In genomic region chr17:46193626-46194392, GRCh38 we compare ENCODE assay signal across 1 cellular context.
A peak's percentile ranks its signal among the peaks of the same experiment; 100 is the strongest.
TF ChIP-seq lines count a peak whose summit lies in the region.

No MANE protein-coding gene starts in this region.

TF ChIP-seq in HepG2, 621 proteins besides CTCF, POLR2A, EP300 and RAD21 (continued from another document and continues in another):
- TF ChIP-seq, protein P1, sequence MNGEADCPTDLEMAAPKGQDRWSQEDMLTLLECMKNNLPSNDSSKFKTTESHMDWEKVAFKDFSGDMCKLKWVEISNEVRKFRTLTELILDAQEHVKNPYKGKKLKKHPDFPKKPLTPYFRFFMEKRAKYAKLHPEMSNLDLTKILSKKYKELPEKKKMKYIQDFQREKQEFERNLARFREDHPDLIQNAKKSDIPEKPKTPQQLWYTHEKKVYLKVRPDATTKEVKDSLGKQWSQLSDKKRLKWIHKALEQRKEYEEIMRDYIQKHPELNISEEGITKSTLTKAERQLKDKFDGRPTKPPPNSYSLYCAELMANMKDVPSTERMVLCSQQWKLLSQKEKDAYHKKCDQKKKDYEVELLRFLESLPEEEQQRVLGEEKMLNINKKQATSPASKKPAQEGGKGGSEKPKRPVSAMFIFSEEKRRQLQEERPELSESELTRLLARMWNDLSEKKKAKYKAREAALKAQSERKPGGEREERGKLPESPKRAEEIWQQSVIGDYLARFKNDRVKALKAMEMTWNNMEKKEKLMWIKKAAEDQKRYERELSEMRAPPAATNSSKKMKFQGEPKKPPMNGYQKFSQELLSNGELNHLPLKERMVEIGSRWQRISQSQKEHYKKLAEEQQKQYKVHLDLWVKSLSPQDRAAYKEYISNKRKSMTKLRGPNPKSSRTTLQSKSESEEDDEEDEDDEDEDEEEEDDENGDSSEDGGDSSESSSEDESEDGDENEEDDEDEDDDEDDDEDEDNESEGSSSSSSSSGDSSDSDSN (CRISPR knock-in tag; IDR thresholded peaks at IDR 0.05), result peak; percentile 86
- TF ChIP-seq ZFP37 (CRISPR knock-in tag; IDR thresholded peaks at IDR 0.05; ENCODE audit: borderline replicate concordance) (peak; percentile 39; the same call in 1 of the 2 replicates), CBX2 (IDR thresholded peaks at IDR 0.05; ENCODE audit: low read depth, low read length) (no peak), CBX2 (CRISPR knock-in tag; IDR thresholded peaks at IDR 0.05; ENCODE audit: low read depth) (no peak), CC2D1A (CRISPR knock-in tag; IDR thresholded peaks at IDR 0.05) (no peak), MEIS1 (CRISPR knock-in tag; IDR thresholded peaks at IDR 0.05; ENCODE audit: borderline replicate concordance) (peak; percentile 87; the same call in 1 of the 2 replicates), ZNF567 (CRISPR knock-in tag; IDR thresholded peaks at IDR 0.05; ENCODE audit: borderline replicate concordance) (0 out of 2 replicates have a peak, but pooled peaks have one; percentile 49), MNT (IDR thresholded peaks at IDR 0.05) (peak; percentile 68), GATAD2A (CRISPR knock-in tag; IDR thresholded peaks at IDR 0.05) (0 out of 2 replicates have a peak, but pooled peaks have one; percentile 29), MAFF (IDR thresholded peaks at IDR 0.05; ENCODE audit: low read depth, low read length) (no peak), SRSF1 (optimal IDR thresholded peaks at IDR 0.05; ENCODE audit: low read depth, low read length) (no peak), ZNF614 (CRISPR knock-in tag; IDR thresholded peaks at IDR 0.05; ENCODE audit: borderline replicate concordance) (peak; percentile 94; the same call in 1 of the 2 replicates), ZSCAN5A (CRISPR knock-in tag; IDR thresholded peaks at IDR 0.05; ENCODE audit: borderline replicate concordance) (peak; percentile 32; the same call in 1 of the 2 replicates), MYPOP (CRISPR knock-in tag; IDR thresholded peaks at IDR 0.05) (peak; percentile 57), HMG20A (CRISPR knock-in tag; IDR thresholded peaks at IDR 0.05; ENCODE audit: borderline replicate concordance) (no peak), RFX5 (IDR thresholded peaks at IDR 0.05; ENCODE audit: low read depth, low read length) (no peak; the same call in 1 of the 2 replicates), BORCS8-MEF2B (CRISPR knock-in tag; IDR thresholded peaks at IDR 0.05) (peak; percentile 73), NBN (conservative IDR thresholded peaks at IDR 0.05) (no peak), ZNF30 (CRISPR knock-in tag; IDR thresholded peaks at IDR 0.05) (peak; percentile 29; the same call in 1 of the 2 replicates), ISL2 (CRISPR knock-in tag; IDR thresholded peaks at IDR 0.05) (peak; percentile 85; the same call in 1 of the 2 replicates), ZNF740 (CRISPR knock-in tag; IDR thresholded peaks at IDR 0.05) (no peak), ZSCAN9 (CRISPR knock-in tag; IDR thresholded peaks at IDR 0.05; ENCODE audit: borderline replicate concordance) (peak; percentile 70; the same call in 1 of the 2 replicates), ZNF343 (CRISPR knock-in tag; IDR thresholded peaks at IDR 0.05) (peak; percentile 89; the same call in 1 of the 2 replicates), ZFY (CRISPR knock-in tag; IDR thresholded peaks at IDR 0.05) (peak; percentile 88), ZNF724P (CRISPR knock-in tag; IDR thresholded peaks at IDR 0.05; ENCODE audit: borderline replicate concordance) (peak; percentile 33; the same call in 1 of the 2 replicates), REL (CRISPR knock-in tag; conservative IDR thresholded peaks at IDR 0.05) (no peak), REPIN1 (CRISPR knock-in tag; IDR thresholded peaks at IDR 0.05; ENCODE audit: borderline replicate concordance, low read depth) (peak; percentile 15; the same call in 1 of the 2 replicates), PAF1 (CRISPR knock-in tag; IDR thresholded peaks at IDR 0.05) (no peak), ZNF616 (CRISPR knock-in tag; IDR thresholded peaks at IDR 0.05; ENCODE audit: low read depth) (peak; percentile 95), ZNF775 (CRISPR knock-in tag; IDR thresholded peaks at IDR 0.05; ENCODE audit: borderline replicate concordance) (no peak; the same call in 1 of the 2 replicates), PAX8 (CRISPR knock-in tag; IDR thresholded peaks at IDR 0.05; ENCODE audit: borderline replicate concordance) (peak; percentile 96; the same call in 1 of the 2 replicates), PCBP1 (IDR thresholded peaks at IDR 0.05; ENCODE audit: borderline replicate concordance, low read depth, low read length) (0 out of 2 replicates have a peak, but pooled peaks have one; percentile 67), ZNF44 (CRISPR knock-in tag; IDR thresholded peaks at IDR 0.05) (no peak; the same call in 1 of the 2 replicates), ZSCAN12 (CRISPR knock-in tag; IDR thresholded peaks at IDR 0.05) (0 out of 2 replicates have a peak, but pooled peaks have one; percentile 35), GABPA (IDR thresholded peaks at IDR 0.05; ENCODE audit: low read depth, low read length) (peak; percentile 86), GABPA (CRISPR knock-in tag; IDR thresholded peaks at IDR 0.05; ENCODE audit: low read depth) (peak; percentile 92), ZNF333 (CRISPR knock-in tag; IDR thresholded peaks at IDR 0.05; ENCODE audit: borderline replicate concordance) (peak; percentile 45; the same call in 1 of the 2 replicates), ZC3H13 (CRISPR knock-in tag; IDR thresholded peaks at IDR 0.05) (peak; percentile 96), NR2F1 (CRISPR knock-in tag; IDR thresholded peaks at IDR 0.05) (no peak), FOXA1 (IDR thresholded peaks at IDR 0.05) (no peak), FOXA1 (CRISPR knock-in tag; IDR thresholded peaks at IDR 0.05) (peak; percentile 21; the same call in 1 of the 2 replicates), ZMAT3 (CRISPR knock-in tag; conservative IDR thresholded peaks at IDR 0.05) (peak; percentile 51; the same call in 1 of the 2 replicates), KLF15 (CRISPR knock-in tag; IDR thresholded peaks at IDR 0.05; ENCODE audit: borderline replicate concordance) (0 out of 2 replicates have a peak, but pooled peaks have one; percentile 5)
- TF ChIP-seq, protein P2, sequence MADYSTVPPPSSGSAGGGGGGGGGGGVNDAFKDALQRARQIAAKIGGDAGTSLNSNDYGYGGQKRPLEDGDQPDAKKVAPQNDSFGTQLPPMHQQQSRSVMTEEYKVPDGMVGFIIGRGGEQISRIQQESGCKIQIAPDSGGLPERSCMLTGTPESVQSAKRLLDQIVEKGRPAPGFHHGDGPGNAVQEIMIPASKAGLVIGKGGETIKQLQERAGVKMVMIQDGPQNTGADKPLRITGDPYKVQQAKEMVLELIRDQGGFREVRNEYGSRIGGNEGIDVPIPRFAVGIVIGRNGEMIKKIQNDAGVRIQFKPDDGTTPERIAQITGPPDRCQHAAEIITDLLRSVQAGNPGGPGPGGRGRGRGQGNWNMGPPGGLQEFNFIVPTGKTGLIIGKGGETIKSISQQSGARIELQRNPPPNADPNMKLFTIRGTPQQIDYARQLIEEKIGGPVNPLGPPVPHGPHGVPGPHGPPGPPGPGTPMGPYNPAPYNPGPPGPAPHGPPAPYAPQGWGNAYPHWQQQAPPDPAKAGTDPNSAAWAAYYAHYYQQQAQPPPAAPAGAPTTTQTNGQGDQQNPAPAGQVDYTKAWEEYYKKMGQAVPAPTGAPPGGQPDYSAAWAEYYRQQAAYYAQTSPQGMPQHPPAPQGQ (CRISPR knock-in tag; IDR thresholded peaks at IDR 0.05; ENCODE audit: borderline replicate concordance), result 0 out of 2 replicates have a peak, but pooled peaks have one; percentile 85
- TF ChIP-seq, protein P3, sequence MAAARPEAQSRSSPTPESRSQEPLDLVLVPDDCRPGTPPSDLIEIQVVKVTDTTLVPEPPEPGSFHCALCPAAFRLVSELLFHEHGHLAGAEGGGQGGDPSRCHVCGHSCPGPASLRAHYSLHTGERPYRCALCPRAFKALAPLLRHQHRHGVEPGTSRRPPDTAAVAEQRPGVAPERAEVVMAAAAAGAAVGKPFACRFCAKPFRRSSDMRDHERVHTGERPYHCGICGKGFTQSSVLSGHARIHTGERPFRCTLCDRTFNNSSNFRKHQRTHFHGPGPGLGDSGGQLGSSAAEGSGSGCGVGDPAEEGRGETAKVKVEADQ (CRISPR knock-in tag; IDR thresholded peaks at IDR 0.05; ENCODE audit: borderline replicate concordance), result peak; percentile 96
- TF ChIP-seq, protein P4, sequence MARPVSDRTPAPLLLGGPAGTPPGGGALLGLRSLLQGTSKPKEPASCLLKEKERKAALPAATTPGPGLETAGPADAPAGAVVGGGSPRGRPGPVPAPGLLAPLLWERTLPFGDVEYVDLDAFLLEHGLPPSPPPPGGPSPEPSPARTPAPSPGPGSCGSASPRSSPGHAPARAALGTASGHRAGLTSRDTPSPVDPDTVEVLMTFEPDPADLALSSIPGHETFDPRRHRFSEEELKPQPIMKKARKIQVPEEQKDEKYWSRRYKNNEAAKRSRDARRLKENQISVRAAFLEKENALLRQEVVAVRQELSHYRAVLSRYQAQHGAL (CRISPR knock-in tag; IDR thresholded peaks at IDR 0.05; ENCODE audit: not compliant biosample characterization), result no peak
- TF ChIP-seq, protein P5, sequence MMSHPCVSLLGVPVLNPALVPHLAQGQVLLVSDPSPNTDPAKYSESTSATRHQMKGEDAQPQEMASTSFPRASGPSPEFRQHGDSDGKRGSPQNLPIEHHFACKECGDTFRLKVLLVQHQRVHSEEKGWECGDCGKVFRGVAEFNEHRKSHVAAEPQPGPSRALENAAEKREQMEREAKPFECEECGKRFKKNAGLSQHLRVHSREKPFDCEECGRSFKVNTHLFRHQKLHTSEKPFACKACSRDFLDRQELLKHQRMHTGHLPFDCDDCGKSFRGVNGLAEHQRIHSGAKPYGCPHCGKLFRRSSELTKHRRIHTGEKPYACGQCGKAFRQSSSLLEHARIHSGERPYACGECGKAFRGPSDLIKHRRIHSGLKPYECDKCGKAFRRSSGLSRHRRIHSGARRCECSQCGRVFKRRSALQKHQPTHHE (CRISPR knock-in tag; IDR thresholded peaks at IDR 0.05; ENCODE audit: borderline replicate concordance), result peak; percentile 64; the same call in 1 of the 2 replicates
- TF ChIP-seq, protein P6, sequence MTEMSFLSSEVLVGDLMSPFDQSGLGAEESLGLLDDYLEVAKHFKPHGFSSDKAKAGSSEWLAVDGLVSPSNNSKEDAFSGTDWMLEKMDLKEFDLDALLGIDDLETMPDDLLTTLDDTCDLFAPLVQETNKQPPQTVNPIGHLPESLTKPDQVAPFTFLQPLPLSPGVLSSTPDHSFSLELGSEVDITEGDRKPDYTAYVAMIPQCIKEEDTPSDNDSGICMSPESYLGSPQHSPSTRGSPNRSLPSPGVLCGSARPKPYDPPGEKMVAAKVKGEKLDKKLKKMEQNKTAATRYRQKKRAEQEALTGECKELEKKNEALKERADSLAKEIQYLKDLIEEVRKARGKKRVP (CRISPR knock-in tag; IDR thresholded peaks at IDR 0.05), result peak in 1 of 2 experiments; percentile 51; a peak in 1 of 4 replicates
- TF ChIP-seq, protein P7, sequence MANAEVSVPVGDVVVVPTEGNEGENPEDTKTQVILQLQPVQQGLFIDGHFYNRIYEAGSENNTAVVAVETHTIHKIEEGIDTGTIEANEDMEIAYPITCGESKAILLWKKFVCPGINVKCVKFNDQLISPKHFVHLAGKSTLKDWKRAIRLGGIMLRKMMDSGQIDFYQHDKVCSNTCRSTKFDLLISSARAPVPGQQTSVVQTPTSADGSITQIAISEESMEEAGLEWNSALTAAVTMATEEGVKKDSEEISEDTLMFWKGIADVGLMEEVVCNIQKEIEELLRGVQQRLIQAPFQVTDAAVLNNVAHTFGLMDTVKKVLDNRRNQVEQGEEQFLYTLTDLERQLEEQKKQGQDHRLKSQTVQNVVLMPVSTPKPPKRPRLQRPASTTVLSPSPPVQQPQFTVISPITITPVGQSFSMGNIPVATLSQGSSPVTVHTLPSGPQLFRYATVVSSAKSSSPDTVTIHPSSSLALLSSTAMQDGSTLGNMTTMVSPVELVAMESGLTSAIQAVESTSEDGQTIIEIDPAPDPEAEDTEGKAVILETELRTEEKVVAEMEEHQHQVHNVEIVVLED (CRISPR knock-in tag; IDR thresholded peaks at IDR 0.05; ENCODE audit: borderline replicate concordance), result peak; percentile 80; the same call in 1 of the 2 replicates
- TF ChIP-seq, protein P8, sequence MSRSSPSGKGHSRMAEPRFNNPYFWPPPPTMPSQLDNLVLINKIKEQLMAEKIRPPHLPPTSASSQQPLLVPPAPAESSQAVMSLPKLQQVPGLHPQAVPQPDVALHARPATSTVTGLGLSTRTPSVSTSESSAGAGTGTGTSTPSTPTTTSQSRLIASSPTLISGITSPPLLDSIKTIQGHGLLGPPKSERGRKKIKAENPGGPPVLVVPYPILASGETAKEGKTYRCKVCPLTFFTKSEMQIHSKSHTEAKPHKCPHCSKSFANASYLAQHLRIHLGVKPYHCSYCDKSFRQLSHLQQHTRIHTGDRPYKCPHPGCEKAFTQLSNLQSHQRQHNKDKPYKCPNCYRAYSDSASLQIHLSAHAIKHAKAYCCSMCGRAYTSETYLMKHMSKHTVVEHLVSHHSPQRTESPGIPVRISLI (CRISPR knock-in tag; IDR thresholded peaks at IDR 0.05; ENCODE audit: borderline replicate concordance), result peak; percentile 60; the same call in 1 of the 2 replicates
